ENCODE assay signal across 18 cellular contexts in genomic region chr19:5147971-5148793, GRCh38.
DNase-seq lines count a peak whose midpoint lies in the region; ATAC-seq and TF ChIP-seq lines count a peak whose summit lies in the region.
"Had no signal": no experiment of that assay in that cellular context is flagged by ENCODE, and none has a peak within 500 bp of the region (broad histone marks: within the 10 kb centered on the region; RNA-seq: fewer than 3 reads in every experiment).

No MANE protein-coding gene starts in this region.

- no peaks in the 10 kb centered on the region for H3K27me3 ChIP-seq in GM06990 (replicated peaks; ENCODE audit: control insufficient read depth, insufficient read depth, low read length)

- H3K4me3 ChIP-seq in GM06990 (replicated peaks; ENCODE audit: low read depth, low read length) (no peak overlapping the region), skin epidermis (no peak overlapping the region)
- H3K4me3 ChIP-seq: mucosa of descending colon had no signal

- ATAC-seq in left ventricle myocardium superior (no peak), GM18520 (IDR thresholded peaks at IDR 0.05; ENCODE audit: unreplicated experiment) (no peak), HG02642 (IDR thresholded peaks at IDR 0.05; ENCODE audit: poor library complexity, unreplicated experiment) (no peak)
- ATAC-seq: mucosa of descending colon had no signal

- H3K36me3 ChIP-seq in GM06990 (ENCODE audit: control insufficient read depth, insufficient read depth, low read length): peaks cover 31% of the 10 kb centered on the region

- peak overlapping the region in 17 of 21 experiments; percentile 14 to 89 (median 66) for H3K27ac ChIP-seq in skin epidermis
- H3K27ac ChIP-seq: C4-2B had no signal

- intact Hi-C loops in left ventricle myocardium superior (cut with micrococcal nuclease): no loop called here

- TF ChIP-seq CTCF in GM06990 (IDR thresholded peaks at IDR 0.05; ENCODE audit: insufficient read depth, low read length, poor library complexity, severe bottlenecking): no peak

- DNase-seq in GM06990 (ENCODE audit: extremely low read depth, insufficient read length): peak; percentile 9
- peak; percentile 21 for DNase-seq in brain pericyte (ENCODE audit: low read depth, low spot score)
- DNase-seq in left ventricle myocardium superior: peak; percentile 26
- no peak for DNase-seq in activated naive CD4-positive, alpha-beta T cell treated with anti-CD3 and anti-CD28 coated beads, Interleukin-2, amount 50 U/mL, for 16 hours
- no peak for DNase-seq in NCI-H524 treated with DMSO at 0.1 percent for 48 hours (lab: John Stamatoyannopoulos, UW)
- DNase-seq: activated CD4-positive, alpha-beta memory T cell treated with anti-CD3 and anti-CD28 coated beads, Interleukin-2, amount 10 ng/mL, durations not matched to agents 7 days and 5 days; activated effector memory CD4-positive, alpha-beta T cell treated with Interleukin-2 at 50 U/mL for 16 hours; DND-41; erythroblast; GOT3; NCI-H146; NCI-H526 treated with DMSO at 0.1 percent for 48 hours; stimulated activated CD4-positive, alpha-beta T cell treated with anti-CD3 and anti-CD28 coated beads, Interleukin-2, amount 100 ng/mL, for 48 hours had no signal

Comparison
In these comparisons a context has a peak if more than half of its experiments do, and no peak if none do; other contexts are left out.
1. DNase-seq: peak in GM06990 (single experiment), brain pericyte (single experiment) and left ventricle myocardium superior (single experiment); none in activated naive CD4-positive, alpha-beta T cell treated with anti-CD3 and anti-CD28 coated beads, Interleukin-2, amount 50 U/mL, for 16 hours (single experiment) and NCI-H524 treated with DMSO at 0.1 percent for 48 hours (single experiment).